ENCODE assay signal across 8 cellular contexts in the genomic region with DNA sequence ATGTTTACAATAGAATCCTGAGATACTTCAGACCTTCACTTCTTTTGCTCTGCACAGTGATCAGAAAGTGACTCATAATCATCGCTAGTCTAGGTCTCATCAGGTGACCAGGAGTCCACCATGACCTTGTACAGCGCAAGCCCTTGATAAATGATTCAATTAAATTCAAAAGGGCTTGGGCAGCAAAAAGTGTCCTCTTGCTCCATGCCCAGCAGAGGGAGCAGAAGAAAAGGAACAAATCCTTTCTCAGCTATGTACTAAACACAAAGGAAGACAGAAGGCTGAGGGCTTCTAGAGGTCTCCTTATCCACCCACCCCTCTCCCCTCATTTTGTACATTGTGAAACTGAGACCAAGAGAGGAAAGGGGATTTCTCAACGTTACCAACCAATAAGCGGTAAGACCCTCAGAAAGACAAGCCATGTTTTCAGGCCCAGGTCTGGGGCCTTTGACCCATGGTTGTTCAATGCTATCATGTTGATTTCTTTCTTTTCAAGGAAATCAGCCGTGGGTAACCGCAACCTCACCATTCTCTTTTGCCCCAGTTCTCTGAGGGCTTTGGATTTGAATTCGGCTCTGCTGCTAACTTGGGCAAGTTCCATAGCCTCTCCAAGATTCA.
A peak's percentile ranks its signal among the peaks of the same experiment; 100 is the strongest.
DNase-seq lines count a peak whose midpoint lies in the region; ATAC-seq and TF ChIP-seq lines count a peak whose summit lies in the region.

No MANE protein-coding gene starts in this region.

- H3K27ac Mint-ChIP-seq in activated naive CD4-positive, alpha-beta T cell treated with anti-CD3 and anti-CD28 coated beads, Interleukin-2, amount 50 U/mL, for 72 hours: no peak overlapping the region

- H3K36me3 ChIP-seq in esophagus squamous epithelium: no peaks in the 10 kb centered on the region
- no peaks in the 10 kb centered on the region for H3K36me3 ChIP-seq in psoas muscle (ENCODE audit: insufficient read depth in 1 of 2, low read depth in 1 of 2)

- peaks cover 0 to 14% (median 0%) of the 10 kb centered on the region in 3 donors for H3K4me1 ChIP-seq in esophagus squamous epithelium
- H3K4me1 ChIP-seq in psoas muscle: peaks cover 10% of the 10 kb centered on the region

- no peak for TF ChIP-seq POLR2A in esophagus squamous epithelium (IDR thresholded peaks at IDR 0.05)

- ATAC-seq in psoas muscle: peak in 2 of 4 donors; percentile 54 to 61
- ATAC-seq in activated naive CD4-positive, alpha-beta T cell treated with anti-CD3 and anti-CD28 coated beads, Interleukin-2, amount 50 U/mL, for 72 hours: no peak
- no peak for ATAC-seq in HG02763 (IDR thresholded peaks at IDR 0.05; ENCODE audit: unreplicated experiment)

- WGBS in esophagus squamous epithelium, 2 donors: 82 to 87% methylated on average over 7 of the region's 7 CpGs
- 79 to 87% (median 86%) methylated on average over 7 of the region's 7 CpGs for WGBS in psoas muscle, 3 donors

- DNase-seq in GM13977 (ENCODE audit: low spot score) (peak; percentile 22), OCI-M1 (lab: John Stamatoyannopoulos, UW) (peak; percentile 62), esophagus squamous epithelium (lab: John Stamatoyannopoulos, UW) (no peak), psoas muscle (no peak), NCI-H1048 (lab: John Stamatoyannopoulos, UW) (no peak)
- DNase-seq in activated naive CD4-positive, alpha-beta T cell treated with anti-CD3 and anti-CD28 coated beads, Interleukin-2, amount 50 U/mL, for 72 hours (ENCODE audit: low spot score in 2 of 2): no peak

- no peaks in the 10 kb centered on the region for H3K27me3 ChIP-seq in esophagus squamous epithelium
- no peaks in the 10 kb centered on the region for H3K27me3 ChIP-seq in psoas muscle (ENCODE audit: insufficient read depth in 3 of 3, low read length in 2 of 3)

- intact Hi-C loops in esophagus squamous epithelium (cut with DNase I) (no loop called here), psoas muscle (cut with DNase I) (no loop called here)

- H3K36me3 Mint-ChIP-seq in activated naive CD4-positive, alpha-beta T cell treated with anti-CD3 and anti-CD28 coated beads, Interleukin-2, amount 50 U/mL, for 72 hours: no peaks in the 10 kb centered on the region

- no peak overlapping the region for H3K4me3 ChIP-seq in esophagus squamous epithelium
- no peak overlapping the region for H3K4me3 ChIP-seq in psoas muscle

- H3K27ac ChIP-seq in 22Rv1: no peak overlapping the region
- H3K27ac ChIP-seq in esophagus squamous epithelium: no peak overlapping the region
- H3K27ac ChIP-seq in psoas muscle: no peak overlapping the region

- H3K9me3 Mint-ChIP-seq in activated naive CD4-positive, alpha-beta T cell treated with anti-CD3 and anti-CD28 coated beads, Interleukin-2, amount 50 U/mL, for 72 hours: no peaks in the 10 kb centered on the region

- TF ChIP-seq CTCF in 22Rv1 (IDR thresholded peaks at IDR 0.05) (peak; percentile 63), GM13977 (IDR thresholded peaks at IDR 0.05; ENCODE audit: extremely low read depth, insufficient read depth, missing control alignments) (peak; percentile 17), esophagus squamous epithelium (IDR thresholded peaks at IDR 0.05) (peak in 4 of 6 experiments; percentile 17 to 56 (median 26)), psoas muscle (IDR thresholded peaks at IDR 0.05) (peak; percentile 37)

- no peaks in the 10 kb centered on the region for H3K9me3 ChIP-seq in esophagus squamous epithelium
- no peaks in the 10 kb centered on the region for H3K9me3 ChIP-seq in psoas muscle

- in situ Hi-C loops in GM13977 (cut with MboI; ENCODE audit: low pct_unique_long_range_greater_than_20kb, low sequenced_read_pairs, unreplicated experiment): loop anchor here (25.0 kb wide), 1 partner anchor 1274 kb away; no protein-coding TSS in a partner anchor

Comparison
In these comparisons a context has a peak if more than half of its experiments do, and no peak if none do; other contexts are left out.
1. DNase-seq: peak in GM13977 (single experiment) and OCI-M1 (single experiment); none in esophagus squamous epithelium (single experiment), psoas muscle (0 of 2), NCI-H1048 (single experiment) and activated naive CD4-positive, alpha-beta T cell treated with anti-CD3 and anti-CD28 coated beads, Interleukin-2, amount 50 U/mL, for 72 hours (0 of 2).
2. Peak in every context shown above with its lines, with median percentiles within 50 percentile points of each other: CTCF ChIP-seq.